In genomic region chr3:115227461-115227860, GRCh38 we compare ENCODE assay signal across 19 cellular contexts.
"Had no signal": no experiment of that assay in that cellular context is flagged by ENCODE, and none has a peak within 500 bp of the region (broad histone marks: within the 10 kb centered on the region; RNA-seq: fewer than 3 reads in every experiment).

No MANE protein-coding gene starts in this region.

- H3K4me3 Mint-ChIP-seq: activated CD4-positive, alpha-beta memory T cell treated with anti-CD3 and anti-CD28 coated beads, Interleukin-2, amount 10 ng/mL, durations not matched to agents 7 days and 5 days; activated CD4-positive, alpha-beta T cell treated with anti-CD3 and anti-CD28 coated beads for 36 hours; activated naive CD4-positive, alpha-beta T cell treated with anti-CD3 and anti-CD28 coated beads, Interleukin-2, amount 50 U/mL, for 24 hours; activated T-cell treated with anti-CD3 and anti-CD28 coated beads, Interleukin-2, amount 50 U/mL, for 4 hours; natural killer cell had no signal

- H3K36me3 Mint-ChIP-seq: activated naive CD4-positive, alpha-beta T cell treated with anti-CD3 and anti-CD28 coated beads, Interleukin-2, amount 50 U/mL, for 24 hours; natural killer cell had no signal

- H3K4me1 ChIP-seq: adrenal gland, colonic mucosa, foreskin keratinocyte had no signal

- H3K27ac Mint-ChIP-seq: activated CD4-positive, alpha-beta memory T cell treated with anti-CD3 and anti-CD28 coated beads, Interleukin-2, amount 10 ng/mL, durations not matched to agents 7 days and 5 days; activated CD4-positive, alpha-beta T cell treated with anti-CD3 and anti-CD28 coated beads for 36 hours; activated naive CD4-positive, alpha-beta T cell treated with anti-CD3 and anti-CD28 coated beads, Interleukin-2, amount 50 U/mL, for 24 hours; natural killer cell had no signal

- H3K36me3 ChIP-seq: adrenal gland, colonic mucosa, neutrophil, WERI-Rb-1 had no signal

- DNase-seq: activated CD4-positive, alpha-beta memory T cell treated with anti-CD3 and anti-CD28 coated beads, Interleukin-2, amount 10 ng/mL, durations not matched to agents 7 days and 5 days; activated CD4-positive, alpha-beta T cell treated with anti-CD3 and anti-CD28 coated beads for 36 hours; activated effector memory CD4-positive, alpha-beta T cell treated with anti-CD3 and anti-CD28 coated beads, Interleukin-2, amount 50 U/mL, for 16 hours; activated T-cell treated with anti-CD3 and anti-CD28 coated beads, Interleukin-2, amount 50 U/mL, for 4 hours; adrenal gland; caudate nucleus; colonic mucosa; kidney glomerular epithelial cell; mesenchymal stem cell; natural killer cell; stimulated activated CD4-positive, alpha-beta T cell treated with anti-CD3 and anti-CD28 coated beads, Interleukin-4, amount 100 ng/mL, for 4 hours; stimulated activated CD8-positive, alpha-beta memory T cell treated with anti-CD3 and anti-CD28 coated beads, Interleukin-4, amount 100 ng/mL, for 48 hours; stimulated activated naive CD8-positive, alpha-beta T cell treated with anti-CD3 and anti-CD28 coated beads, Interleukin-15, Interleukin-2, amounts not matched to agents 100 U/mL and 50 U/mL, for 24 hours; trophoblast cell; WERI-Rb-1 had no signal

- H3K4me1 Mint-ChIP-seq: activated CD4-positive, alpha-beta memory T cell treated with anti-CD3 and anti-CD28 coated beads, Interleukin-2, amount 10 ng/mL, durations not matched to agents 7 days and 5 days; activated CD4-positive, alpha-beta T cell treated with anti-CD3 and anti-CD28 coated beads for 36 hours; activated naive CD4-positive, alpha-beta T cell treated with anti-CD3 and anti-CD28 coated beads, Interleukin-2, amount 50 U/mL, for 24 hours; natural killer cell had no signal

- H3K27me3 ChIP-seq: adrenal gland, colonic mucosa, foreskin keratinocyte had no signal

- H3K9me3 ChIP-seq: adrenal gland, colonic mucosa, neutrophil had no signal

- H3K27ac ChIP-seq: adrenal gland, colonic mucosa, foreskin keratinocyte, neutrophil, skin epidermis, WERI-Rb-1 had no signal

- H3K27me3 Mint-ChIP-seq: activated CD4-positive, alpha-beta memory T cell treated with anti-CD3 and anti-CD28 coated beads, Interleukin-2, amount 10 ng/mL, durations not matched to agents 7 days and 5 days; activated CD4-positive, alpha-beta T cell treated with anti-CD3 and anti-CD28 coated beads for 36 hours; activated naive CD4-positive, alpha-beta T cell treated with anti-CD3 and anti-CD28 coated beads, Interleukin-2, amount 50 U/mL, for 24 hours had no signal

- H3K9me3 Mint-ChIP-seq: activated CD4-positive, alpha-beta memory T cell treated with anti-CD3 and anti-CD28 coated beads, Interleukin-2, amount 10 ng/mL, durations not matched to agents 7 days and 5 days; activated naive CD4-positive, alpha-beta T cell treated with anti-CD3 and anti-CD28 coated beads, Interleukin-2, amount 50 U/mL, for 24 hours; activated T-cell treated with anti-CD3 and anti-CD28 coated beads, Interleukin-2, amount 50 U/mL, for 4 hours; natural killer cell had no signal

- H3K4me3 ChIP-seq: adrenal gland, colonic mucosa, skin epidermis had no signal
